In the genomic region with DNA sequence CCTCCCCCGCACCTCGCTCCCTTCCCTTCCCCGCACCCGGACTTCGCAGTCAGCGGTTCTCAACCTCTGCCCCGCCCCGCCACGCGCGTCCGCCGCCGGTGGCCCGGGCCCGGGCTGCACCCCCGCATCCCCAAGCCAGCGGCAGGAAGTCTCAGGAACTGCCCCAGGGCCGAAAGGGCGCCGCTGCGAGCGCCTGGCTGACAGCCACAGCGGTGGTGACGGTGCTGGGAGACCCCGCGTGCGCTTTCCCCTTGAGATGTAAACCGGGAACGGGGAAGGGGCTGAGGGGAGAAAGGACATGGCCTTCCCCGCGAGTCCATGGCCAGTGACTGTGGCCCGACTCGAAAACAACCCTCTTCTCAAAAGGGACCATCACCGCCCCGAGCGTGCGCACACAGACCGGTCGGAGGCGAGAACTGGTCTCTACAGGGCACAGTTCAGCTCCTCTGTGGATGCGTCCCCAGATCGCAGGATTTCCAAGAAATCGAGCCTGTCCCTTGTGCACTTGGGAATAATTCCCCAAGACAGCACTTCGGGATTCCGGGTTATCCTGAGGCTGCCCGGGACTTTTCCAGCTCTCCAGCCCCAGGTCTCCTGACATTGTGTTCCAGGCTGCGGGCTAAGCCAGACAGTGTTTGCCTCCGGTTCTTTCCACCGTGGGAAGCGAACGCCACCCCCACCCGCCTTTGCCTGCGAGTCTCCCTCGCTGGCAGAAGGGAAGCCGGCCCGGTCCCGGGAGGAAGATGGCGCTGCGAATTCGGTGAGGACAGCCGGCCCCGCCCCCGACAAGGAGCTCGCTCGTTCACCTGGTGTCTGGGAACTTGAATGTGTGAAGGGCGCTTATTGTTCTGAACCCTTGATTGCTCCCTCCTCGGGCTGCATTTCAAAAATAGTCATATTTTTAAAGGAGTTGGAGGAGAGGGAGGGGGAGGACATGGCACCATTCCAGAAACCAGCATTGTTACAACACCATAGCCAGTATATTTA, we compare ENCODE assay signal across 8 cellular contexts. TPM values are rescaled to one million over a fixed set of nuclear protein-coding genes. Genes with fewer than 3 reads are reported as not detected.
A peak's percentile ranks its signal among the peaks of the same experiment; 100 is the strongest.
DNase-seq lines count a peak whose midpoint lies in the region; ATAC-seq and TF ChIP-seq lines count a peak whose summit lies in the region.

No MANE protein-coding gene starts in this region.

- H3K36me3 ChIP-seq in PC-3 (ENCODE audit: low read depth, low read length), result no peaks in the 10 kb centered on the region
- H3K36me3 ChIP-seq in esophagus (ENCODE audit: control insufficient read depth in 2 of 2, insufficient read depth in 2 of 2, low read length in 1 of 2), result no peaks in the 10 kb centered on the region
- no peaks in the 10 kb centered on the region for H3K36me3 ChIP-seq in uterus

- H3K79me2 ChIP-seq in PC-3 (ENCODE audit: low read length), result peaks cover 52% of the 10 kb centered on the region

- H3K27me3 ChIP-seq in AG04450 (ENCODE audit: control insufficient read depth, insufficient read depth, low read length), result peaks cover 35% of the 10 kb centered on the region
- no peaks in the 10 kb centered on the region for H3K27me3 ChIP-seq in PC-3 (ENCODE audit: low read length)
- no peaks in the 10 kb centered on the region for H3K27me3 ChIP-seq in esophagus (ENCODE audit: control insufficient read depth in 1 of 2, insufficient read depth in 2 of 2, low read length in 2 of 2)
- no peaks in the 10 kb centered on the region for H3K27me3 ChIP-seq in uterus

- H2AFZ ChIP-seq in PC-3 (ENCODE audit: low read length), result peak overlapping the region; percentile 77

- intact Hi-C loops in PC-3 (cut with micrococcal nuclease) (loop anchor here (1.0 to 5.0 kb wide), 8 partner anchors 118 to 942 kb away; no protein-coding TSS in a partner anchor), uterus (cut with DNase I; ENCODE audit: low total_unique reads) (no loop called here)

- BruUV-seq in PC-3 (replicated peaks; lab: Mats Ljungman, UMichigan), result no TSS peak

- TF ChIP-seq CTCF in AG04450 (IDR thresholded peaks at IDR 0.05; ENCODE audit: low read depth, low read length) (0 out of 2 replicates have a peak, but pooled peaks have one; percentile 18), PC-3 (conservative IDR thresholded peaks at IDR 0.05; ENCODE audit: low read depth, low read length) (peak; percentile 20; the same call in 1 of the 2 replicates), uterus (IDR thresholded peaks at IDR 0.05) (peak in 1 of 4 experiments; percentile 26)

- POLR2A ChIA-PET in AG04450 (lab: Yijun Ruan, JAX), result no interaction called here
- POLR2A ChIA-PET in PC-3 (lab: Charles Lee; ENCODE audit: unreplicated experiment), result interaction anchor here (0.6 to 3.4 kb wide), 3 partner anchors 112 to 141 kb away, joined by 5 to 21 read pairs (median 8); no protein-coding TSS in a partner anchor

- H3F3A ChIP-seq in PC-3 (ENCODE audit: low read length, unreplicated experiment), result no peaks in the 10 kb centered on the region

- peak in 1 of 2 donors; percentile 12 for TF ChIP-seq POLR2A in uterus (IDR thresholded peaks at IDR 0.05)

- 2% methylated on average over 66 to 68 of the region's 68 CpGs for WGBS in esophagus, 2 donors

- H3K9ac ChIP-seq in PC-3 (ENCODE audit: low read length), result peak overlapping the region; percentile 85

- H3K4me1 ChIP-seq in PC-3 (ENCODE audit: insufficient read depth, low read length) (peaks cover 26% of the 10 kb centered on the region), esophagus (ENCODE audit: control insufficient read depth in 2 of 2, insufficient read depth in 2 of 2, low read length in 1 of 2) (no peaks in the 10 kb centered on the region), uterus (no peaks in the 10 kb centered on the region)

- no peaks in the 10 kb centered on the region for H3K9me2 ChIP-seq in PC-3 (replicated peaks; ENCODE audit: low read length)

- H3K27ac ChIP-seq in AG04450 (ENCODE audit: low read depth, low read length), result peak overlapping the region; percentile 31
- H3K27ac ChIP-seq in PC-3 (ENCODE audit: low read length), result peak overlapping the region; percentile 84
- peak overlapping the region; percentile 67 to 91 for H3K27ac ChIP-seq in esophagus (ENCODE audit: low read depth in 2 of 2, low read length in 1 of 2)
- H3K27ac ChIP-seq in uterus, result peak overlapping the region; percentile 84 to 91

- H3K4me2 ChIP-seq in PC-3 (ENCODE audit: low read length), result peak overlapping the region; percentile 99

- peak overlapping the region; percentile 63 for H3K4me3 ChIP-seq in AG04450 (ENCODE audit: low read depth, low read length)
- H3K4me3 ChIP-seq in PC-3 (ENCODE audit: low read length), result peak overlapping the region; percentile 91
- peak overlapping the region; percentile 59 to 64 for H3K4me3 ChIP-seq in esophagus (ENCODE audit: low read depth in 1 of 2, low read length in 2 of 2)
- H3K4me3 ChIP-seq in uterus, result peak overlapping the region; percentile 48 to 56

- CTCF ChIA-PET in AG04450 (lab: Charles Lee) (interaction anchor here (0.6 to 1.9 kb wide), 20 partner anchors 10 to 1588 kb away, joined by 3 to 9 read pairs (median 4); no protein-coding TSS in a partner anchor), PC-3 (lab: Charles Lee) (interaction anchor here (0.6 to 2.2 kb wide), 9 partner anchors 75 to 1905 kb away, joined by 3 to 12 read pairs (median 4); no protein-coding TSS in a partner anchor)

- H4K20me1 ChIP-seq in PC-3 (ENCODE audit: low read length), result peaks cover 8% of the 10 kb centered on the region; the same call in 1 of the 2 replicates

- DNase-seq in AG04450 (ENCODE audit: low read depth, low spot score) (no peak), PC-3 (peak; percentile 82), midbrain (lab: John Stamatoyannopoulos, UW) (peak; percentile 47), uterus (peak; percentile 67 to 68)

- peaks cover 11% of the 10 kb centered on the region; the same call in 1 of the 2 replicates for H3K9me3 ChIP-seq in AG04450 (ENCODE audit: control insufficient read depth, insufficient read depth, low read length)
- H3K9me3 ChIP-seq in PC-3 (ENCODE audit: low read length), result no peaks in the 10 kb centered on the region
- no peaks in the 10 kb centered on the region for H3K9me3 ChIP-seq in esophagus (ENCODE audit: control insufficient read depth in 2 of 2, insufficient read depth in 1 of 2, low read depth in 1 of 2, low read length in 1 of 2)
- no peaks in the 10 kb centered on the region for H3K9me3 ChIP-seq in uterus

- peak; percentile 23 for ATAC-seq in HG02885 (IDR thresholded peaks at IDR 0.05; ENCODE audit: poor library complexity, unreplicated experiment)
- peak; percentile 11 for ATAC-seq in PC-3
- no peak for ATAC-seq in HG03175 (IDR thresholded peaks at IDR 0.05; ENCODE audit: unreplicated experiment)
- no peak for ATAC-seq in GM18498 (IDR thresholded peaks at IDR 0.05; ENCODE audit: unreplicated experiment)

RNA-seq across cellular contexts. Expression of a gene that starts 2.7 kb away (rescaled TPM):
- polyA plus RNA-seq in AG04450 (2011; rRNA removed) (1.9 and 2.0 TPM in 2 replicates), esophagus (10 to 100 TPM; 23.1 to 25.8 TPM)
- polyA minus RNA-seq in AG04450 (2011; rRNA and poly(A)+ RNA removed), result 0.69 and 1.3 TPM in 2 replicates
- total RNA-seq in PC-3 (2014; rRNA removed) (35.4 and 41.3 TPM in 2 replicates), uterus (10 to 100 TPM in 3 of 4 donors, 1 to 10 TPM in 1; 5.1 to 14.1 (median 10.3) TPM)

Comparison
In these comparisons a context has a peak if more than half of its experiments do, and no peak if none do; other contexts are left out.
1. H3K27ac ChIP-seq: peak in every context shown above with its lines; median percentile 88 in uterus; 84 in PC-3; 79 in esophagus; 31 in AG04450.
2. ATAC-seq: peak in HG02885 (single experiment) and PC-3 (single experiment); none in HG03175 (single experiment) and GM18498 (single experiment).
3. Peak in every context shown above with its lines, with median percentiles within 50 percentile points of each other: H3K4me3 ChIP-seq.